23 cellular contexts compared by ENCODE assay signal in genomic region chr15:20361091-20361490, GRCh38.
DNase-seq lines count a peak whose midpoint lies in the region; ATAC-seq, FAIRE-seq and TF ChIP-seq lines count a peak whose summit lies in the region.
"Had no signal": no experiment of that assay in that cellular context is flagged by ENCODE, and none has a peak within 500 bp of the region (broad histone marks: within the 10 kb centered on the region; RNA-seq: fewer than 3 reads in every experiment).

No MANE protein-coding gene starts in this region.

- H3K4me3 ChIP-seq in bronchial epithelial cell (ENCODE audit: low read depth, low read length) (no peak overlapping the region), hepatocyte (no peak overlapping the region), osteoblast (ENCODE audit: insufficient read depth, low read length) (no peak overlapping the region)
- H3K4me3 ChIP-seq: BLaER1, GM12878, GM23338 had no signal

- H3K4me3 Mint-ChIP-seq in activated CD4-positive, alpha-beta T cell treated with anti-CD3 and anti-CD28 coated beads, Interleukin-2, amount 10 ng/mL, durations not matched to agents 24 days and 14 days, result no peak overlapping the region
- H3K4me3 Mint-ChIP-seq: B cell; CD4-positive, CD25-positive, alpha-beta regulatory T cell; CD8-positive, alpha-beta T cell; GM23338; H9 had no signal

- H3K79me2 ChIP-seq in hepatocyte (no peaks in the 10 kb centered on the region), osteoblast (ENCODE audit: insufficient read depth, low read length) (no peaks in the 10 kb centered on the region)

- H3K4me1 Mint-ChIP-seq in activated CD4-positive, alpha-beta T cell treated with anti-CD3 and anti-CD28 coated beads, Interleukin-2, amount 10 ng/mL, durations not matched to agents 24 days and 14 days, result peaks cover 4% of the 10 kb centered on the region
- H3K4me1 Mint-ChIP-seq: B cell, GM23338, H9 had no signal

- H2AFZ ChIP-seq in hepatocyte, result no peak overlapping the region
- no peak overlapping the region for H2AFZ ChIP-seq in osteoblast (ENCODE audit: low read length)
- H2AFZ ChIP-seq: GM23338 had no signal

- H3K9me3 Mint-ChIP-seq in activated CD4-positive, alpha-beta T cell treated with anti-CD3 and anti-CD28 coated beads, Interleukin-2, amount 10 ng/mL, durations not matched to agents 24 days and 14 days, result no peaks in the 10 kb centered on the region
- H3K9me3 Mint-ChIP-seq: CD8-positive, alpha-beta T cell; GM23338; H9 had no signal

- no peak overlapping the region for H3K27ac Mint-ChIP-seq in activated CD4-positive, alpha-beta T cell treated with anti-CD3 and anti-CD28 coated beads, Interleukin-2, amount 10 ng/mL, durations not matched to agents 24 days and 14 days
- H3K27ac Mint-ChIP-seq: B cell; CD4-positive, CD25-positive, alpha-beta regulatory T cell; CD8-positive, alpha-beta T cell; GM23338; H9 had no signal

- no peaks in the 10 kb centered on the region for H4K20me1 ChIP-seq in hepatocyte (ENCODE audit: insufficient read depth, poor library complexity, severe bottlenecking)
- no peaks in the 10 kb centered on the region for H4K20me1 ChIP-seq in osteoblast (ENCODE audit: insufficient read depth, low read length)
- H4K20me1 ChIP-seq: BLaER1 had no signal

- H3K27me3 Mint-ChIP-seq in activated CD4-positive, alpha-beta T cell treated with anti-CD3 and anti-CD28 coated beads, Interleukin-2, amount 10 ng/mL, durations not matched to agents 24 days and 14 days, result no peaks in the 10 kb centered on the region
- H3K27me3 Mint-ChIP-seq: B cell had no signal

- no peak for ATAC-seq in GM19324 (IDR thresholded peaks at IDR 0.05; ENCODE audit: low FRiP score, unreplicated experiment)
- ATAC-seq: CD8-positive, alpha-beta T cell; GM12878; GM23338; HCT116 had no signal

- TF ChIP-seq CTCF in bronchial epithelial cell (IDR thresholded peaks at IDR 0.05; ENCODE audit: insufficient read depth, low read length, severe bottlenecking) (no peak), hepatocyte (IDR thresholded peaks at IDR 0.05; ENCODE audit: poor library complexity) (no peak), osteoblast (IDR thresholded peaks at IDR 0.05; ENCODE audit: extremely low read depth, low read depth, low read length) (no peak)

- intact Hi-C loops in activated CD4-positive, alpha-beta T cell treated with anti-CD3 and anti-CD28 coated beads, Interleukin-2, amount 10 ng/mL, durations not matched to agents 24 days and 14 days (cut with micrococcal nuclease), result no loop called here

- H3K36me3 ChIP-seq in bronchial epithelial cell (ENCODE audit: control insufficient read depth, insufficient read depth, low read length), result no peaks in the 10 kb centered on the region
- H3K36me3 ChIP-seq in hepatocyte (replicated peaks; ENCODE audit: insufficient read depth, low read depth), result no peaks in the 10 kb centered on the region
- H3K36me3 ChIP-seq in osteoblast (ENCODE audit: insufficient read depth, low read length), result no peaks in the 10 kb centered on the region
- H3K36me3 ChIP-seq: BLaER1 had no signal

- H3K4me2 ChIP-seq in hepatocyte, result no peak overlapping the region
- no peak overlapping the region for H3K4me2 ChIP-seq in osteoblast (ENCODE audit: insufficient read depth, low read length)
- H3K4me2 ChIP-seq: BLaER1, GM23338 had no signal

- H3K9me2 ChIP-seq in hepatocyte (replicated peaks; ENCODE audit: insufficient read depth), result no peaks in the 10 kb centered on the region

- H3K4me1 ChIP-seq in hepatocyte (ENCODE audit: insufficient read depth), result no peaks in the 10 kb centered on the region
- no peaks in the 10 kb centered on the region for H3K4me1 ChIP-seq in osteoblast (ENCODE audit: insufficient read depth, low read length)
- H3K4me1 ChIP-seq: Caco-2 had no signal

- FAIRE-seq in bronchial epithelial cell (lab: Jason Lieb, UNC), result peak; percentile 28
- FAIRE-seq: GM12878, GM19239 had no signal

- DNase-seq in activated CD4-positive, alpha-beta T cell treated with anti-CD3 and anti-CD28 coated beads, Interleukin-2, amount 10 ng/mL, durations not matched to agents 24 days and 14 days, result peak; percentile 57
- DNase-seq in activated CD4-positive, alpha-beta T cell treated with anti-CD3 and anti-CD28 coated beads for 1 hour, result no peak
- DNase-seq in bronchial epithelial cell (ENCODE audit: low read depth) (no peak), hepatocyte (ENCODE audit: low spot score) (peak; percentile 6), osteoblast (ENCODE audit: insufficient read length, low spot score, missing footprints) (no peak), mucosa of gallbladder (ENCODE audit: low spot score) (no peak)
- DNase-seq in stimulated activated CD4-positive, alpha-beta T cell treated with anti-CD3 and anti-CD28 coated beads, Interleukin-4, amount 100 ng/mL, for 1 hour, result no peak
- DNase-seq: Caco-2; CD4-positive, CD25-positive, alpha-beta regulatory T cell; CD8-positive, alpha-beta T cell; DMS153; DND-41; GDM1; H9 had no signal

- H3K9me3 ChIP-seq in hepatocyte (ENCODE audit: low read depth), result peaks cover 27% of the 10 kb centered on the region
- H3K9me3 ChIP-seq in osteoblast (ENCODE audit: low read depth, low read length), result peaks cover 17% of the 10 kb centered on the region
- H3K9me3 ChIP-seq: BLaER1 had no signal

- H3K27ac ChIP-seq in hepatocyte (no peak overlapping the region), osteoblast (ENCODE audit: low read depth, low read length) (no peak overlapping the region)
- H3K27ac ChIP-seq: 22Rv1, BLaER1, C4-2B had no signal

- no peaks in the 10 kb centered on the region for H3K27me3 ChIP-seq in bronchial epithelial cell (ENCODE audit: control insufficient read depth, insufficient read depth, low read length)
- no peaks in the 10 kb centered on the region for H3K27me3 ChIP-seq in hepatocyte
- no peaks in the 10 kb centered on the region for H3K27me3 ChIP-seq in osteoblast (ENCODE audit: insufficient read depth, low read length)
- H3K27me3 ChIP-seq: BLaER1 had no signal

- H3K36me3 Mint-ChIP-seq in activated CD4-positive, alpha-beta T cell treated with anti-CD3 and anti-CD28 coated beads, Interleukin-2, amount 10 ng/mL, durations not matched to agents 24 days and 14 days (ENCODE audit: low read depth), result no peaks in the 10 kb centered on the region
- H3K36me3 Mint-ChIP-seq: CD4-positive, CD25-positive, alpha-beta regulatory T cell; CD8-positive, alpha-beta T cell had no signal

Comparison
In these comparisons a context has a peak if more than half of its experiments do, and no peak if none do; other contexts are left out.
1. DNase-seq: peak in activated CD4-positive, alpha-beta T cell treated with anti-CD3 and anti-CD28 coated beads, Interleukin-2, amount 10 ng/mL, durations not matched to agents 24 days and 14 days (single experiment) and hepatocyte (single experiment); none in activated CD4-positive, alpha-beta T cell treated with anti-CD3 and anti-CD28 coated beads for 1 hour (single experiment), bronchial epithelial cell (single experiment), osteoblast (single experiment), stimulated activated CD4-positive, alpha-beta T cell treated with anti-CD3 and anti-CD28 coated beads, Interleukin-4, amount 100 ng/mL, for 1 hour (single experiment) and mucosa of gallbladder (single experiment).